8 cellular contexts compared by ENCODE assay signal in genomic region chr16:30609928-30610839, GRCh38. TPM values are rescaled to one million over a fixed set of nuclear protein-coding genes. Genes with fewer than 3 reads are reported as not detected.
DNase-seq lines count a peak whose midpoint lies in the region; TF ChIP-seq lines count a peak whose summit lies in the region.

Gene ZNF689, minus strand, starts transcription at chr16:30610389. Its CDS starts 348 bp downstream, at chr16:30610041.

- peaks cover 2 to 25% of the 10 kb centered on the region in 2 experiments for H3K36me3 ChIP-seq in SK-N-SH (replicated peaks in 1 of 2; ENCODE audit: control insufficient read depth in 1 of 2, insufficient read depth in 2 of 2, low read length in 1 of 2)

- H3K4me3 Mint-ChIP-seq in HFFc6: peak within 1 kb of the TSS; percentile 88

- no peaks in the 10 kb centered on the region for H4K20me1 ChIP-seq in SK-N-SH (ENCODE audit: insufficient read depth)

- no peaks in the 10 kb centered on the region for H3F3A ChIP-seq in SK-N-SH (replicated peaks; ENCODE audit: insufficient read depth)

- no peak for TF ChIP-seq EP300 in SK-N-SH (IDR thresholded peaks at IDR 0.05; ENCODE audit: borderline replicate concordance in 1 of 2, low read depth in 1 of 2, low read length in 1 of 2)

- WGBS in SK-N-SH (ENCODE audit: low lambda C conversion rate): 1% methylated on average over 15 of the region's 63 CpGs

- H3K4me1 Mint-ChIP-seq in HFFc6 (ENCODE audit: low read depth): peaks cover 12% of the 10 kb centered on the region

- H3K9ac ChIP-seq in SK-N-SH: peak within 1 kb of the TSS; percentile 98

- no peak for TF ChIP-seq RAD21 in SK-N-SH (IDR thresholded peaks at IDR 0.05; ENCODE audit: low read length)

- POLR2A ChIA-PET in SK-N-SH (lab: Yijun Ruan, JAX): interaction anchor here (0.6 to 2.9 kb wide), 8 partner anchors 8 to 180 kb away, joined by 3 to 14 read pairs (median 4); partner anchors contain the start of genes DCTPP1, FBRS, PRR14 and ZNF764

- H3K4me1 ChIP-seq in SK-N-SH (ENCODE audit: control insufficient read depth in 1 of 2, insufficient read depth in 2 of 2, low read depth in 1 of 2, low read length in 1 of 2): peaks cover 6% of the 10 kb centered on the region in 2 experiments; a peak in 2 of 4 replicates

- no peaks in the 10 kb centered on the region for H3K9me3 ChIP-seq in SK-N-SH

- TF ChIP-seq CTCF in HFFc6 (IDR thresholded peaks at IDR 0.05) (no peak), SK-N-SH (IDR thresholded peaks at IDR 0.05) (0 out of 2 replicates have a peak, but pooled peaks have one; percentile 7)

- H3K27me3 ChIP-seq in SK-N-SH (ENCODE audit: insufficient read depth): no peaks in the 10 kb centered on the region

- H3K4me2 ChIP-seq in SK-N-SH: peak within 1 kb of the TSS; percentile 94

- peaks cover 4% of the 10 kb centered on the region; the same call in 1 of the 2 replicates for H3K27me3 Mint-ChIP-seq in HFFc6 (ENCODE audit: insufficient read depth)

- H3K79me2 ChIP-seq in SK-N-SH (ENCODE audit: insufficient read depth): peaks cover 25% of the 10 kb centered on the region

- DNase-seq in GM04503 (ENCODE audit: low read depth) (peak; percentile 89), HFFc6 (peak; percentile 95), NCI-H1048 (lab: John Stamatoyannopoulos, UW) (peak; percentile 79), SK-N-SH (peak; percentile 96), globus pallidus (ENCODE audit: low spot score) (peak; percentile 97), nucleus accumbens (lab: John Stamatoyannopoulos, UW) (peak; percentile 77 to 99 (median 94))
- DNase-seq in activated naive CD4-positive, alpha-beta T cell treated with anti-CD3 and anti-CD28 coated beads, Interleukin-2, amount 50 U/mL, for 16 hours: peak; percentile 91

- peak within 1 kb of the TSS; percentile 98 for H2AFZ ChIP-seq in SK-N-SH (ENCODE audit: low read depth)

- H3K4me3 ChIP-seq in SK-N-SH (ENCODE audit: low read depth in 2 of 2, low read length in 1 of 2): peak within 1 kb of the TSS; percentile 64 to 87

- peaks cover 10% of the 10 kb centered on the region for H3K36me3 Mint-ChIP-seq in HFFc6 (ENCODE audit: low read depth)

- CTCF ChIA-PET in SK-N-SH (lab: Yijun Ruan, JAX): interaction anchor here (0.9 to 2.0 kb wide), 7 partner anchors 12 to 161 kb away, joined by 3 to 7 read pairs (median 4); partner anchors contain the start of genes ZNF688, ZNF764 and ZNF785

- H3K9me3 Mint-ChIP-seq in HFFc6: no peaks in the 10 kb centered on the region

- H3K27ac ChIP-seq in SK-N-SH (ENCODE audit: low read depth in 2 of 2, low read length in 1 of 2) (peak within 1 kb of the TSS; percentile 87), temporal lobe (ENCODE audit: low read depth, low read length) (peak within 1 kb of the TSS; percentile 85)

- H3K9me2 ChIP-seq in SK-N-SH: no peaks in the 10 kb centered on the region

- H3K27ac Mint-ChIP-seq in HFFc6: peak within 1 kb of the TSS; percentile 97

TF ChIP-seq in SK-N-SH, 30 proteins besides CTCF, POLR2A, EP300 and RAD21 (continues in another document):
- TF ChIP-seq PBX3 (IDR thresholded peaks at IDR 0.05): peak; percentile 45; the same call in 1 of the 2 replicates
- TF ChIP-seq, protein P1, sequence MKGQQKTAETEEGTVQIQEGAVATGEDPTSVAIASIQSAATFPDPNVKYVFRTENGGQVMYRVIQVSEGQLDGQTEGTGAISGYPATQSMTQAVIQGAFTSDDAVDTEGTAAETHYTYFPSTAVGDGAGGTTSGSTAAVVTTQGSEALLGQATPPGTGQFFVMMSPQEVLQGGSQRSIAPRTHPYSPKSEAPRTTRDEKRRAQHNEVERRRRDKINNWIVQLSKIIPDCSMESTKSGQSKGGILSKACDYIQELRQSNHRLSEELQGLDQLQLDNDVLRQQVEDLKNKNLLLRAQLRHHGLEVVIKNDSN (IDR thresholded peaks at IDR 0.05; ENCODE audit: borderline replicate concordance, low read depth): no peak
- peak; percentile 86 for TF ChIP-seq MXI1 (IDR thresholded peaks at IDR 0.05; ENCODE audit: low read depth, low read length)
- TF ChIP-seq TEAD4 (IDR thresholded peaks at IDR 0.05; ENCODE audit: borderline replicate concordance, insufficient read depth): no peak
- no peak for TF ChIP-seq NRF1 (IDR thresholded peaks at IDR 0.05; ENCODE audit: low read depth, low read length)
- TF ChIP-seq JUND (IDR thresholded peaks at IDR 0.05): no peak
- no peak for TF ChIP-seq SMC3 (IDR thresholded peaks at IDR 0.05; ENCODE audit: low read depth, low read length)
- TF ChIP-seq RCOR1 (IDR thresholded peaks at IDR 0.05; ENCODE audit: low read length): no peak
- peak; percentile 91 for TF ChIP-seq TAF1 (IDR thresholded peaks at IDR 0.05; ENCODE audit: borderline replicate concordance, low read depth, low read length)
- TF ChIP-seq TCF12 (IDR thresholded peaks at IDR 0.05): peak; percentile 10; the same call in 1 of the 2 replicates
- TF ChIP-seq GATA2 (CRISPR knock-in tag; IDR thresholded peaks at IDR 0.05): no peak; the same call in 1 of the 2 replicates
- TF ChIP-seq GABPA (IDR thresholded peaks at IDR 0.05; ENCODE audit: low read depth): peak; percentile 34
- TF ChIP-seq FOXM1 (IDR thresholded peaks at IDR 0.05; ENCODE audit: low read depth): no peak; the same call in 1 of the 2 replicates
- no peak for TF ChIP-seq SIN3A (IDR thresholded peaks at IDR 0.05; ENCODE audit: borderline replicate concordance, low read depth, low read length)
- TF ChIP-seq YY1 (IDR thresholded peaks at IDR 0.05; ENCODE audit: low read depth): peak; percentile 99
- TF ChIP-seq POLR2AphosphoS5 (IDR thresholded peaks at IDR 0.05; ENCODE audit: low read depth, low read length): peak; percentile 83
- TF ChIP-seq IRF3 (IDR thresholded peaks at IDR 0.05; ENCODE audit: low read depth, low read length): peak; percentile 99
- no peak for TF ChIP-seq FOXJ3 (CRISPR knock-in tag; IDR thresholded peaks at IDR 0.05)
- TF ChIP-seq RXRA (IDR thresholded peaks at IDR 0.05; ENCODE audit: borderline replicate concordance, low read depth): no peak
- TF ChIP-seq, protein P2, sequence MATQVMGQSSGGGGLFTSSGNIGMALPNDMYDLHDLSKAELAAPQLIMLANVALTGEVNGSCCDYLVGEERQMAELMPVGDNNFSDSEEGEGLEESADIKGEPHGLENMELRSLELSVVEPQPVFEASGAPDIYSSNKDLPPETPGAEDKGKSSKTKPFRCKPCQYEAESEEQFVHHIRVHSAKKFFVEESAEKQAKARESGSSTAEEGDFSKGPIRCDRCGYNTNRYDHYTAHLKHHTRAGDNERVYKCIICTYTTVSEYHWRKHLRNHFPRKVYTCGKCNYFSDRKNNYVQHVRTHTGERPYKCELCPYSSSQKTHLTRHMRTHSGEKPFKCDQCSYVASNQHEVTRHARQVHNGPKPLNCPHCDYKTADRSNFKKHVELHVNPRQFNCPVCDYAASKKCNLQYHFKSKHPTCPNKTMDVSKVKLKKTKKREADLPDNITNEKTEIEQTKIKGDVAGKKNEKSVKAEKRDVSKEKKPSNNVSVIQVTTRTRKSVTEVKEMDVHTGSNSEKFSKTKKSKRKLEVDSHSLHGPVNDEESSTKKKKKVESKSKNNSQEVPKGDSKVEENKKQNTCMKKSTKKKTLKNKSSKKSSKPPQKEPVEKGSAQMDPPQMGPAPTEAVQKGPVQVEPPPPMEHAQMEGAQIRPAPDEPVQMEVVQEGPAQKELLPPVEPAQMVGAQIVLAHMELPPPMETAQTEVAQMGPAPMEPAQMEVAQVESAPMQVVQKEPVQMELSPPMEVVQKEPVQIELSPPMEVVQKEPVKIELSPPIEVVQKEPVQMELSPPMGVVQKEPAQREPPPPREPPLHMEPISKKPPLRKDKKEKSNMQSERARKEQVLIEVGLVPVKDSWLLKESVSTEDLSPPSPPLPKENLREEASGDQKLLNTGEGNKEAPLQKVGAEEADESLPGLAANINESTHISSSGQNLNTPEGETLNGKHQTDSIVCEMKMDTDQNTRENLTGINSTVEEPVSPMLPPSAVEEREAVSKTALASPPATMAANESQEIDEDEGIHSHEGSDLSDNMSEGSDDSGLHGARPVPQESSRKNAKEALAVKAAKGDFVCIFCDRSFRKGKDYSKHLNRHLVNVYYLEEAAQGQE (IDR thresholded peaks at IDR 0.05; ENCODE audit: low read depth, low read length): 0 out of 2 replicates have a peak, but pooled peaks have one; percentile 19
- TF ChIP-seq EZH2phosphoT487 (IDR thresholded peaks at IDR 0.05; ENCODE audit: borderline replicate concordance, low read depth): no peak
- no peak for TF ChIP-seq MEF2A (IDR thresholded peaks at IDR 0.05; ENCODE audit: borderline replicate concordance, low read depth)
- no peak for TF ChIP-seq NFIC (IDR thresholded peaks at IDR 0.05; ENCODE audit: borderline replicate concordance)
- no peak for TF ChIP-seq RFX5 (IDR thresholded peaks at IDR 0.05; ENCODE audit: low read length)
- TF ChIP-seq ELF1 (IDR thresholded peaks at IDR 0.05): peak; percentile 89
- peak; percentile 96 for TF ChIP-seq CHD2 (IDR thresholded peaks at IDR 0.05; ENCODE audit: low read length, partially characterized antibody)
- no peak for TF ChIP-seq FOSL2 (IDR thresholded peaks at IDR 0.05; ENCODE audit: borderline replicate concordance, low read depth)

RNA-seq across cellular contexts. Expression of gene ZNF689, which starts in this region (rescaled TPM):
- 1 to 10 TPM; 6.9 to 8.7 (median 7.5) TPM for total RNA-seq in HFFc6 (2021; fragmentation: NEBNext Ultra II Directional; extraction: Animal tissue kit (Norgen Biotek cat#: 25700))
- polyA plus RNA-seq in SK-N-SH (2012; rRNA removed): 2.9 and 3.4 TPM in 2 replicates
- polyA plus RNA-seq in SK-N-SH (2012; cell fraction: cytosol; rRNA removed): 2.5 and 3.1 TPM in 2 replicates
- polyA plus RNA-seq in SK-N-SH (2012; cell fraction: nucleus; rRNA removed): 3.4 and 4.1 TPM in 2 replicates
- total RNA-seq in temporal lobe: 8.1 TPM

Comparison
In these comparisons a context has a peak if more than half of its experiments do, and no peak if none do; other contexts are left out.
1. Peak in every context shown above with its lines: DNase-seq, H3K4me3 ChIP-seq and H3K27ac ChIP-seq.